21 cellular contexts compared by ENCODE assay signal in genomic region chr9:19595003-19595402, GRCh38.
A peak's percentile ranks its signal among the peaks of the same experiment; 100 is the strongest.
DNase-seq lines count a peak whose midpoint lies in the region; FAIRE-seq and TF ChIP-seq lines count a peak whose summit lies in the region.
"Had no signal": no experiment of that assay in that cellular context is flagged by ENCODE, and none has a peak within 500 bp of the region (broad histone marks: within the 10 kb centered on the region; RNA-seq: fewer than 3 reads in every experiment).

No MANE protein-coding gene starts in this region.

- peak; percentile 37 for FAIRE-seq in endothelial cell of umbilical vein (lab: Jason Lieb, UNC)
- FAIRE-seq: GM12878, H54 had no signal

- H3K9me3 ChIP-seq in endothelial cell of umbilical vein (replicated peaks; ENCODE audit: control insufficient read depth, insufficient read depth, low read length) (no peaks in the 10 kb centered on the region), MG63 (no peaks in the 10 kb centered on the region), esophagus muscularis mucosa (no peaks in the 10 kb centered on the region)
- H3K9me3 ChIP-seq: BLaER1, Caco-2, HAP-1 had no signal

- no peaks in the 10 kb centered on the region for H3K79me2 ChIP-seq in endothelial cell of umbilical vein (ENCODE audit: control insufficient read depth, insufficient read depth, low read length)

- H3K27ac ChIP-seq in angular gyrus (ENCODE audit: low read depth, low read length) (peak overlapping the region; percentile 18), caudate nucleus (ENCODE audit: low read depth, low read length) (peak overlapping the region; percentile 27), endothelial cell of umbilical vein (ENCODE audit: insufficient read depth, low read depth, low read length) (no peak overlapping the region), temporal lobe (ENCODE audit: low read depth, low read length) (peak overlapping the region; percentile 54), esophagus muscularis mucosa (replicated peaks in 1 of 4) (no peak overlapping the region)
- H3K27ac ChIP-seq: BLaER1, C4-2B had no signal

- H3K9ac ChIP-seq in endothelial cell of umbilical vein (replicated peaks; ENCODE audit: extremely low read depth, insufficient read depth, low read length), result no peak overlapping the region
- H3K9ac ChIP-seq: BLaER1 had no signal

- no peak overlapping the region for H3K4me2 ChIP-seq in endothelial cell of umbilical vein (ENCODE audit: insufficient read depth, low read length)
- H3K4me2 ChIP-seq: BLaER1 had no signal

- POLR2A ChIA-PET in endothelial cell of umbilical vein (lab: Charles Lee), result no interaction called here

- dilution Hi-C loops in endothelial cell of umbilical vein (cut with MboI; ENCODE audit: extremely low pct_ligation_motif_present, low sequenced_read_pairs), result no loop called here

- no peak for TF ChIP-seq CTCF in endothelial cell of umbilical vein (IDR thresholded peaks at IDR 0.05; ENCODE audit: extremely low read depth in 1 of 2, insufficient read depth in 1 of 2, low read depth in 1 of 2, low read length in 2 of 2)
- TF ChIP-seq CTCF in esophagus muscularis mucosa (IDR thresholded peaks at IDR 0.05), result no peak

- DNase-seq in caudate nucleus (lab: John Stamatoyannopoulos, UW), result no peak
- no peak for DNase-seq in endothelial cell of umbilical vein (ENCODE audit: low read depth, low spot score)
- no peak for DNase-seq in MG63
- no peak for DNase-seq in esophagus muscularis mucosa (ENCODE audit: extremely low spot score)
- DNase-seq in DMS53 treated with DMSO at 0.1 percent for 48 hours (lab: John Stamatoyannopoulos, UW; ENCODE audit: unreplicated experiment), result no peak
- DNase-seq: Caco-2; CD4-positive, CD25-positive, alpha-beta regulatory T cell; CD8-positive, alpha-beta T cell; DMS153; DMS79; EL; GDM1; GOT3; HFFc6 had no signal

- H3K4me3 ChIP-seq in endothelial cell of umbilical vein (replicated peaks in 1 of 3; ENCODE audit: insufficient read depth in 1 of 3, low read depth in 1 of 3, low read length in 3 of 3) (no peak overlapping the region), MG63 (no peak overlapping the region), esophagus muscularis mucosa (no peak overlapping the region)
- H3K4me3 ChIP-seq: BLaER1, GM12878, HAP-1 had no signal

- BruUV-seq in endothelial cell of umbilical vein (replicated peaks; lab: Mats Ljungman, UMichigan), result no TSS peak

- H3K9me1 ChIP-seq in endothelial cell of umbilical vein (replicated peaks; ENCODE audit: control insufficient read depth, extremely low read depth, insufficient read depth, low read length), result no peaks in the 10 kb centered on the region

- H2AFZ ChIP-seq in endothelial cell of umbilical vein (ENCODE audit: low read depth, low read length), result no peak overlapping the region

- no peak for TF ChIP-seq EP300 in esophagus muscularis mucosa (IDR thresholded peaks at IDR 0.05)

- TF ChIP-seq POLR2A in endothelial cell of umbilical vein (IDR thresholded peaks at IDR 0.05; ENCODE audit: low read depth, low read length) (no peak), esophagus muscularis mucosa (IDR thresholded peaks at IDR 0.05; ENCODE audit: low read depth) (no peak)

- WGBS in esophagus muscularis mucosa, result 82% methylated on average over 2 of the region's 2 CpGs

- intact Hi-C loops in endothelial cell of umbilical vein (cut with micrococcal nuclease), result no loop called here
- intact Hi-C loops in esophagus muscularis mucosa (cut with DNase I), result no loop called here

- CTCF ChIA-PET in endothelial cell of umbilical vein (lab: Charles Lee), result no interaction called here

- no peaks in the 10 kb centered on the region for H3K36me3 ChIP-seq in endothelial cell of umbilical vein (ENCODE audit: control insufficient read depth in 2 of 2, extremely low read depth in 1 of 2, insufficient read depth in 2 of 2, low read length in 2 of 2)
- H3K36me3 ChIP-seq in MG63, result no peaks in the 10 kb centered on the region
- no peaks in the 10 kb centered on the region for H3K36me3 ChIP-seq in esophagus muscularis mucosa
- H3K36me3 ChIP-seq: BLaER1, HAP-1 had no signal

- H4K20me1 ChIP-seq in endothelial cell of umbilical vein (replicated peaks; ENCODE audit: control insufficient read depth, extremely low read depth, insufficient read depth, low read length), result no peaks in the 10 kb centered on the region
- H4K20me1 ChIP-seq: BLaER1 had no signal

- H3K4me1 ChIP-seq in endothelial cell of umbilical vein (ENCODE audit: control insufficient read depth, extremely low read depth, insufficient read depth, low read length), result no peaks in the 10 kb centered on the region
- no peaks in the 10 kb centered on the region for H3K4me1 ChIP-seq in esophagus muscularis mucosa
- H3K4me1 ChIP-seq: BLaER1, Caco-2, HAP-1 had no signal

- H3K27me3 ChIP-seq in endothelial cell of umbilical vein (ENCODE audit: control insufficient read depth in 2 of 2, insufficient read depth in 2 of 2, low read length in 2 of 2), result no peaks in the 10 kb centered on the region
- peaks cover 23% of the 10 kb centered on the region for H3K27me3 ChIP-seq in MG63
- peaks cover 0 to 7% (median 0%) of the 10 kb centered on the region in 4 donors for H3K27me3 ChIP-seq in esophagus muscularis mucosa
- H3K27me3 ChIP-seq: BLaER1 had no signal

TF ChIP-seq in endothelial cell of umbilical vein, 7 proteins besides CTCF, POLR2A, EP300 and RAD21:
- no peak for TF ChIP-seq FOS (IDR thresholded peaks at IDR 0.05; ENCODE audit: borderline replicate concordance, insufficient read depth, low read length)
- TF ChIP-seq MAX (IDR thresholded peaks at IDR 0.05; ENCODE audit: insufficient read depth, insufficient read length), result no peak
- no peak for TF ChIP-seq EZH2 (IDR thresholded peaks at IDR 0.05; ENCODE audit: borderline replicate concordance, low read depth, low read length, severe bottlenecking)
- TF ChIP-seq POLR2AphosphoS5 (IDR thresholded peaks at IDR 0.05; ENCODE audit: insufficient read depth, low read depth, low read length), result no peak
- TF ChIP-seq JUN (IDR thresholded peaks at IDR 0.05; ENCODE audit: borderline replicate concordance, insufficient read depth, insufficient read length, low read depth), result no peak
- no peak for TF ChIP-seq MYC (IDR thresholded peaks at IDR 0.05; ENCODE audit: low read depth, low read length)
- no peak for TF ChIP-seq GATA2 (IDR thresholded peaks at IDR 0.05; ENCODE audit: insufficient read depth, insufficient read length, low read depth, low read length)

Comparison
In these comparisons a context has a peak if more than half of its experiments do, and no peak if none do; other contexts are left out.
1. H3K27ac ChIP-seq: peak in angular gyrus (single experiment), caudate nucleus (single experiment) and temporal lobe (single experiment); none in endothelial cell of umbilical vein (single experiment) and esophagus muscularis mucosa (0 of 4).